8 cellular contexts compared by ENCODE assay signal in genomic region chr14:65927871-65928270, GRCh38.
DNase-seq lines count a peak whose midpoint lies in the region; ATAC-seq lines count a peak whose summit lies in the region.

No MANE protein-coding gene starts in this region.

- peaks cover 2% of the 10 kb centered on the region for H3K9me3 Mint-ChIP-seq in stimulated activated effector memory CD8-positive, alpha-beta T cell treated with anti-CD3 and anti-CD28 coated beads, Interleukin-12 subunit alpha, Interleukin-12 subunit beta, amount 100 ng/mL, for 72 hours

- H3K4me3 Mint-ChIP-seq in stimulated activated effector memory CD8-positive, alpha-beta T cell treated with anti-CD3 and anti-CD28 coated beads, Interleukin-12 subunit alpha, Interleukin-12 subunit beta, amount 100 ng/mL, for 72 hours = peak overlapping the region; percentile 65

- DNase-seq in NCI-H2227 (lab: John Stamatoyannopoulos, UW; ENCODE audit: unreplicated experiment) = peak; percentile 31
- DNase-seq in activated CD8-positive, alpha-beta memory T cell treated with anti-CD3 and anti-CD28 coated beads for 48 hours (ENCODE audit: low read depth in 2 of 3, low spot score in 2 of 3) = peak in 2 of 3 experiments; percentile 40 to 49
- DNase-seq in left kidney (ENCODE audit: low read depth, low spot score) = peak; percentile 73
- DNase-seq in stimulated activated effector memory CD8-positive, alpha-beta T cell treated with anti-CD3 and anti-CD28 coated beads, Interleukin-12 subunit alpha, Interleukin-12 subunit beta, amount 100 ng/mL, for 72 hours (ENCODE audit: low spot score in 2 of 2) = peak; percentile 54 to 87
- no peak for DNase-seq in NCI-H1048 (lab: John Stamatoyannopoulos, UW)

- ATAC-seq in stimulated activated effector memory CD8-positive, alpha-beta T cell treated with anti-CD3 and anti-CD28 coated beads, Interleukin-12 subunit alpha, Interleukin-12 subunit beta, amount 100 ng/mL, for 72 hours = peak; percentile 99
- ATAC-seq in GM21576 (IDR thresholded peaks at IDR 0.05; ENCODE audit: unreplicated experiment) (no peak), GM21619 (IDR thresholded peaks at IDR 0.05; ENCODE audit: unreplicated experiment) (no peak), HG02970 (IDR thresholded peaks at IDR 0.05; ENCODE audit: low FRiP score, unreplicated experiment) (no peak)

- peaks cover 59% of the 10 kb centered on the region for H3K4me1 Mint-ChIP-seq in stimulated activated effector memory CD8-positive, alpha-beta T cell treated with anti-CD3 and anti-CD28 coated beads, Interleukin-12 subunit alpha, Interleukin-12 subunit beta, amount 100 ng/mL, for 72 hours

- H3K27ac Mint-ChIP-seq in stimulated activated effector memory CD8-positive, alpha-beta T cell treated with anti-CD3 and anti-CD28 coated beads, Interleukin-12 subunit alpha, Interleukin-12 subunit beta, amount 100 ng/mL, for 72 hours = peak overlapping the region; percentile 91

- H3K36me3 Mint-ChIP-seq in stimulated activated effector memory CD8-positive, alpha-beta T cell treated with anti-CD3 and anti-CD28 coated beads, Interleukin-12 subunit alpha, Interleukin-12 subunit beta, amount 100 ng/mL, for 72 hours = no peaks in the 10 kb centered on the region
